ENCODE assay signal across 1 cellular context in the genomic region with DNA sequence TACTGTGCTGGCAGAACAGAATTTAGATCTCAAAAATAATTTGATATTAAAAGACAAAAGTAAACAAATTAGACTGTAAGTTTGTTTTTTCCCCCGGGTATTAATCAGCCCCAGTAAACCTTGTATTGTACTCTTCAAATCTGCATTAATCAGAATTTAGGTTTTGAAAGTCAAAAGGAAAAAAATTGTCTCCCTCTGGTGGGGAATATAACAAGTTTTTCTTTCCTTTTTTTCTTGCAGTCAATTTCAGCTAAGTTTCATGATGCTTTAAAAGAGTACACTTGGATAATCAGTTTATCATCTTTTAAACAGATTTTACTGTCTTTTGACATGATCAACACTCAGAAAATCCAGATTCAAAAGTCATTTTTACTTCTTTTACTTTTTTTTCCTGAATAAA.
TF ChIP-seq lines count a peak whose summit lies in the region.

No MANE protein-coding gene starts in this region.

TF ChIP-seq in HCT116, 20 proteins besides CTCF, POLR2A, EP300 and RAD21 (continued from another document):
- TF ChIP-seq ZNF274 (IDR thresholded peaks at IDR 0.05; ENCODE audit: low read depth, low read length) (no peak), EGR1 (IDR thresholded peaks at IDR 0.05; ENCODE audit: low read depth) (no peak), SP1 (IDR thresholded peaks at IDR 0.05; ENCODE audit: low read depth) (no peak)
- TF ChIP-seq, protein P1, sequence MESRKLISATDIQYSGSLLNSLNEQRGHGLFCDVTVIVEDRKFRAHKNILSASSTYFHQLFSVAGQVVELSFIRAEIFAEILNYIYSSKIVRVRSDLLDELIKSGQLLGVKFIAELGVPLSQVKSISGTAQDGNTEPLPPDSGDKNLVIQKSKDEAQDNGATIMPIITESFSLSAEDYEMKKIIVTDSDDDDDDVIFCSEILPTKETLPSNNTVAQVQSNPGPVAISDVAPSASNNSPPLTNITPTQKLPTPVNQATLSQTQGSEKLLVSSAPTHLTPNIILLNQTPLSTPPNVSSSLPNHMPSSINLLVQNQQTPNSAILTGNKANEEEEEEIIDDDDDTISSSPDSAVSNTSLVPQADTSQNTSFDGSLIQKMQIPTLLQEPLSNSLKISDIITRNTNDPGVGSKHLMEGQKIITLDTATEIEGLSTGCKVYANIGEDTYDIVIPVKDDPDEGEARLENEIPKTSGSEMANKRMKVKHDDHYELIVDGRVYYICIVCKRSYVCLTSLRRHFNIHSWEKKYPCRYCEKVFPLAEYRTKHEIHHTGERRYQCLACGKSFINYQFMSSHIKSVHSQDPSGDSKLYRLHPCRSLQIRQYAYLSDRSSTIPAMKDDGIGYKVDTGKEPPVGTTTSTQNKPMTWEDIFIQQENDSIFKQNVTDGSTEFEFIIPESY (IDR thresholded peaks at IDR 0.05; ENCODE audit: extremely low read depth, insufficient replicate concordance, low read length) = no peak
- TF ChIP-seq, protein P2, sequence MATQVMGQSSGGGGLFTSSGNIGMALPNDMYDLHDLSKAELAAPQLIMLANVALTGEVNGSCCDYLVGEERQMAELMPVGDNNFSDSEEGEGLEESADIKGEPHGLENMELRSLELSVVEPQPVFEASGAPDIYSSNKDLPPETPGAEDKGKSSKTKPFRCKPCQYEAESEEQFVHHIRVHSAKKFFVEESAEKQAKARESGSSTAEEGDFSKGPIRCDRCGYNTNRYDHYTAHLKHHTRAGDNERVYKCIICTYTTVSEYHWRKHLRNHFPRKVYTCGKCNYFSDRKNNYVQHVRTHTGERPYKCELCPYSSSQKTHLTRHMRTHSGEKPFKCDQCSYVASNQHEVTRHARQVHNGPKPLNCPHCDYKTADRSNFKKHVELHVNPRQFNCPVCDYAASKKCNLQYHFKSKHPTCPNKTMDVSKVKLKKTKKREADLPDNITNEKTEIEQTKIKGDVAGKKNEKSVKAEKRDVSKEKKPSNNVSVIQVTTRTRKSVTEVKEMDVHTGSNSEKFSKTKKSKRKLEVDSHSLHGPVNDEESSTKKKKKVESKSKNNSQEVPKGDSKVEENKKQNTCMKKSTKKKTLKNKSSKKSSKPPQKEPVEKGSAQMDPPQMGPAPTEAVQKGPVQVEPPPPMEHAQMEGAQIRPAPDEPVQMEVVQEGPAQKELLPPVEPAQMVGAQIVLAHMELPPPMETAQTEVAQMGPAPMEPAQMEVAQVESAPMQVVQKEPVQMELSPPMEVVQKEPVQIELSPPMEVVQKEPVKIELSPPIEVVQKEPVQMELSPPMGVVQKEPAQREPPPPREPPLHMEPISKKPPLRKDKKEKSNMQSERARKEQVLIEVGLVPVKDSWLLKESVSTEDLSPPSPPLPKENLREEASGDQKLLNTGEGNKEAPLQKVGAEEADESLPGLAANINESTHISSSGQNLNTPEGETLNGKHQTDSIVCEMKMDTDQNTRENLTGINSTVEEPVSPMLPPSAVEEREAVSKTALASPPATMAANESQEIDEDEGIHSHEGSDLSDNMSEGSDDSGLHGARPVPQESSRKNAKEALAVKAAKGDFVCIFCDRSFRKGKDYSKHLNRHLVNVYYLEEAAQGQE (IDR thresholded peaks at IDR 0.05; ENCODE audit: low read depth) = no peak
